In the genomic region with DNA sequence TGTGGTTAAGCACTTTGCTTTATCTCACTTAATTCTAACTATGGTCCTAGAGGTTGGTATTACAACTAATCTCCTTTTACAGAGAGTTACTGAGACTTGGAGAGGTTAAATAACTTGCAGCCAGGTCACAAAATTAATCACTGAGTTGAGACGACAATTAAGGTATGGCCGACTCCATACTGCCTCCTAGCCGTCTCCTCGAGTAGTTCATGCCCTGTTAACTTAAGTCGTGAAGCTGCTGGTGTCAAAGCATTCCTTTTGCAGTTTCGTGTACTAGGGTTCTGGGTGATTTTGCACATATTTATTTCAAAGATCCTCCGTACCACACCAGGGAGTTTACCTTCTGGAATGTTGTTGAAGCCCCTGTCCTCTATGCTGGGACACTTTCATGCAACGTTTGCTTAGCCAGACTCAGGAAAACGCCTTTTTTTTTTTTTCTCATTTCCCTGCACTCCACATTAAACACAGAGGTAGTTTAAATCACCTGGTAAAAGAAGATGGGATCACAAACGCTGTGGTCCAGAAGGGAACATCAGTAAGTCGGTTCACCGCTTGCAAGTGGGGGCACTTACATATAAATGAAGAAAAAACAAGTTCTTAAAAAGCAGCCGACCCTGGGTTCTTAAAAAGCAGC, we compare ENCODE assay signal across 8 cellular contexts.
DNase-seq lines count a peak whose midpoint lies in the region; ATAC-seq and TF ChIP-seq lines count a peak whose summit lies in the region.

No MANE protein-coding gene starts in this region.

- peak; percentile 18 for ATAC-seq in GM19328 (IDR thresholded peaks at IDR 0.05; ENCODE audit: unreplicated experiment)

- H3K9ac ChIP-seq in mucosa of stomach (ENCODE audit: low read length) = peak overlapping the region; percentile 92

- no peaks in the 10 kb centered on the region for H3K36me3 ChIP-seq in mucosa of stomach (ENCODE audit: control insufficient read depth, insufficient read depth, low read length)

- H3K27ac ChIP-seq in C4-2B = peak overlapping the region; percentile 92

- DNase-seq in HK-2 (ENCODE audit: unreplicated experiment) (peak; percentile 58), NOMO-1 treated with dmso at 0.1 percent for 144 hours (lab: John Stamatoyannopoulos, UW; ENCODE audit: unreplicated experiment) (peak; percentile 63), epidermal melanocyte (ENCODE audit: insufficient read length, low spot score) (peak; percentile 40)
- DNase-seq in activated CD8-positive, alpha-beta memory T cell treated with anti-CD3 and anti-CD28 coated beads, Interleukin-2, amount 50 U/mL, for 24 hours (ENCODE audit: extremely low read depth) = peak; percentile 37
- DNase-seq in stimulated activated naive CD4-positive, alpha-beta T cell treated with Interleukin-2 at 50 U/mL for 16 hours (lab: John Stamatoyannopoulos, UW) = peak; percentile 66

- H3K9me3 ChIP-seq in mucosa of stomach (ENCODE audit: control insufficient read depth, low read length) = no peaks in the 10 kb centered on the region

- peak; percentile 95 for TF ChIP-seq CTCF in C4-2B (conservative IDR thresholded peaks at IDR 0.05)

- no peaks in the 10 kb centered on the region for H3K27me3 ChIP-seq in mucosa of stomach (ENCODE audit: control insufficient read depth, insufficient read depth, low read length)

- H3K4me3 ChIP-seq in mucosa of stomach (ENCODE audit: low read length) = peak overlapping the region; percentile 43

- peaks cover 23% of the 10 kb centered on the region for H3K4me1 ChIP-seq in mucosa of stomach (ENCODE audit: control insufficient read depth, insufficient read depth, low read length)

Comparison
In these comparisons a context has a peak if more than half of its experiments do, and no peak if none do; other contexts are left out.
1. Peak in every context shown above with its lines: DNase-seq, ATAC-seq, H3K4me3 ChIP-seq and H3K27ac ChIP-seq.